1 cellular context compared by ENCODE assay signal in genomic region chr9:36590246-36590645, GRCh38.
TF ChIP-seq lines count a peak whose summit lies in the region.

No MANE protein-coding gene starts in this region.

TF ChIP-seq in WTC11, 78 proteins besides CTCF, POLR2A, EP300 and RAD21 (continued from another document):
- TF ChIP-seq ERG (CRISPR knock-in tag; IDR thresholded peaks at IDR 0.05): no peak
